Comparison of ENCODE assay signal across 1 cellular context in the genomic region with DNA sequence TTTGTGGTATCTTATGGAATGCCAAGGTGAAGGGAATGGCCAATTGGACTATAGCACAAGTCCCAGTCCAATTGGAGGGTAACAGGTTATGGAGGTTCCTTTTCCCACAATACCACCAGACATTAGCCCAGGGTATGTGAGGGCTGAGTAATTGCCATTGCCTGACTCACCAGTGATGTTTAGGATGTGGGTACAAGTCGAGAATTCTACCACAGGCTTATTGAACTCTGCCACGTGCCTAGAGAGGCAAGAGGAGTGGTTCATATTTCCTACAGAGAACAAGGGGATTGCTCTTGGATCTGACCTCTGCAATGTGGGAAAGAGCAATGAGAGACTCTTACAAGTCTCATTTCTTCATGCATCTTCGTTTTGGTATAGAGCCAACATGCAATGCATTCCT.
TF ChIP-seq lines count a peak whose summit lies in the region.

No MANE protein-coding gene starts in this region.

TF ChIP-seq in GM12878, 131 proteins besides CTCF, POLR2A, EP300 and RAD21 (continued from another document):
- TF ChIP-seq, protein P1, sequence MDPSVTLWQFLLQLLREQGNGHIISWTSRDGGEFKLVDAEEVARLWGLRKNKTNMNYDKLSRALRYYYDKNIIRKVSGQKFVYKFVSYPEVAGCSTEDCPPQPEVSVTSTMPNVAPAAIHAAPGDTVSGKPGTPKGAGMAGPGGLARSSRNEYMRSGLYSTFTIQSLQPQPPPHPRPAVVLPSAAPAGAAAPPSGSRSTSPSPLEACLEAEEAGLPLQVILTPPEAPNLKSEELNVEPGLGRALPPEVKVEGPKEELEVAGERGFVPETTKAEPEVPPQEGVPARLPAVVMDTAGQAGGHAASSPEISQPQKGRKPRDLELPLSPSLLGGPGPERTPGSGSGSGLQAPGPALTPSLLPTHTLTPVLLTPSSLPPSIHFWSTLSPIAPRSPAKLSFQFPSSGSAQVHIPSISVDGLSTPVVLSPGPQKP (IDR thresholded peaks at IDR 0.05; ENCODE audit: low read depth, low read length): no peak
- no peak for TF ChIP-seq HDGF (IDR thresholded peaks at IDR 0.05)
- TF ChIP-seq, protein P2, sequence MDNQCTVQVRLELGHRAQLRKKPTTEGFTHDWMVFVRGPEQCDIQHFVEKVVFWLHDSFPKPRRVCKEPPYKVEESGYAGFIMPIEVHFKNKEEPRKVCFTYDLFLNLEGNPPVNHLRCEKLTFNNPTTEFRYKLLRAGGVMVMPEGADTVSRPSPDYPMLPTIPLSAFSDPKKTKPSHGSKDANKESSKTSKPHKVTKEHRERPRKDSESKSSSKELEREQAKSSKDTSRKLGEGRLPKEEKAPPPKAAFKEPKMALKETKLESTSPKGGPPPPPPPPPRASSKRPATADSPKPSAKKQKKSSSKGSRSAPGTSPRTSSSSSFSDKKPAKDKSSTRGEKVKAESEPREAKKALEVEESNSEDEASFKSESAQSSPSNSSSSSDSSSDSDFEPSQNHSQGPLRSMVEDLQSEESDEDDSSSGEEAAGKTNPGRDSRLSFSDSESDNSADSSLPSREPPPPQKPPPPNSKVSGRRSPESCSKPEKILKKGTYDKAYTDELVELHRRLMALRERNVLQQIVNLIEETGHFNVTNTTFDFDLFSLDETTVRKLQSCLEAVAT (IDR thresholded peaks at IDR 0.05): 0 out of 2 replicates have a peak, but pooled peaks have one; percentile 18
- TF ChIP-seq ETV6 (conservative IDR thresholded peaks at IDR 0.05 in 1 of 2, IDR thresholded peaks at IDR 0.05 in 1 of 2; ENCODE audit: borderline replicate concordance in 1 of 2, low read depth in 1 of 2): no peak
- no peak for TF ChIP-seq IRF4 (IDR thresholded peaks at IDR 0.05; ENCODE audit: low read depth, low read length)
